In genomic region chr11:72238040-72238450, GRCh38 we compare ENCODE assay signal across 9 cellular contexts. TPM values are rescaled to one million over a fixed set of nuclear protein-coding genes. Genes with fewer than 3 reads are reported as not detected.
DNase-seq lines count a peak whose midpoint lies in the region; ATAC-seq and TF ChIP-seq lines count a peak whose summit lies in the region.
"Had no signal": no experiment of that assay in that cellular context is flagged by ENCODE, and none has a peak within 500 bp of the region (broad histone marks: within the 10 kb centered on the region; RNA-seq: fewer than 3 reads in every experiment).

No MANE protein-coding gene starts in this region.

- H3K36me3 Mint-ChIP-seq in endothelial cell (ENCODE audit: low read depth, unreplicated experiment) (peaks cover 15% of the 10 kb centered on the region), memory B cell (peaks cover 12% of the 10 kb centered on the region)

- TF ChIP-seq CTCF in VCaP (conservative IDR thresholded peaks at IDR 0.05) (peak; percentile 58), endothelial cell (IDR thresholded peaks at IDR 0.05; ENCODE audit: unreplicated experiment) (peak; percentile 76), tibial artery (IDR thresholded peaks at IDR 0.05) (peak; percentile 55 to 71)

- intact Hi-C loops in tibial artery (cut with DNase I; ENCODE audit: low total_unique reads): no loop called here

- ATAC-seq in memory B cell (ENCODE audit: low read depth) (peak; percentile 73), GM21390 (IDR thresholded peaks at IDR 0.05; ENCODE audit: unreplicated experiment) (no peak)

- peaks cover 0 to 25% of the 10 kb centered on the region in 2 donors for H3K27me3 ChIP-seq in tibial artery

- peak; percentile 44 for DNase-seq in NCI-H1436 (lab: John Stamatoyannopoulos, UW)
- no peak for DNase-seq in NCI-H1436 treated with DMSO at 0.1 percent for 48 hours (lab: John Stamatoyannopoulos, UW)
- DNase-seq in LoVo (ENCODE audit: low spot score): peak; percentile 11
- DNase-seq in endothelial cell (ENCODE audit: low spot score): peak; percentile 80
- peak; percentile 51 to 61 for DNase-seq in memory B cell (ENCODE audit: low spot score in 2 of 2)
- DNase-seq in tibial artery: no peak

- H3K9me3 ChIP-seq in tibial artery: no peaks in the 10 kb centered on the region

- peaks cover 19% of the 10 kb centered on the region for H3K4me1 Mint-ChIP-seq in endothelial cell (ENCODE audit: unreplicated experiment)
- H3K4me1 Mint-ChIP-seq in memory B cell: peaks cover 30% of the 10 kb centered on the region

- no peak overlapping the region for H3K4me3 ChIP-seq in tibial artery
- H3K4me3 ChIP-seq: BLaER1 had no signal

- H3K9me3 Mint-ChIP-seq in endothelial cell (ENCODE audit: unreplicated experiment) (no peaks in the 10 kb centered on the region), memory B cell (peaks cover 2% of the 10 kb centered on the region)

- H3K27ac Mint-ChIP-seq in endothelial cell (ENCODE audit: unreplicated experiment) (no peak overlapping the region), memory B cell (no peak overlapping the region)

- peaks cover 42 to 52% (median 48%) of the 10 kb centered on the region in 3 donors for H3K36me3 ChIP-seq in tibial artery

- H3K4me1 ChIP-seq in tibial artery: peaks cover 0 to 40% (median 33%) of the 10 kb centered on the region in 4 donors

- H3K27ac ChIP-seq in VCaP: no peak overlapping the region
- H3K27ac ChIP-seq in tibial artery: peak overlapping the region; percentile 0 to 54
- H3K27ac ChIP-seq: BLaER1 had no signal

- H3K4me3 Mint-ChIP-seq in endothelial cell (ENCODE audit: unreplicated experiment) (no peak overlapping the region), memory B cell (no peak overlapping the region)

- H3K27me3 Mint-ChIP-seq in endothelial cell (ENCODE audit: unreplicated experiment) (peaks cover 34% of the 10 kb centered on the region), memory B cell (peaks cover 23% of the 10 kb centered on the region)

RNA-seq across cellular contexts. Expression of gene PHOX2A, which starts 5.9 kb away (rescaled TPM):
- not detected for total RNA-seq in endothelial cell (ENCODE audit: unreplicated experiment)

RNA-seq across cellular contexts. Expression of gene INPPL1, which starts 13.5 kb away (rescaled TPM):
- total RNA-seq in endothelial cell (ENCODE audit: unreplicated experiment): 168 TPM

RNA-seq across cellular contexts. Expression of gene FOLR2, which starts 21.5 kb away (rescaled TPM):
- total RNA-seq in endothelial cell (ENCODE audit: unreplicated experiment): not detected

RNA-seq across cellular contexts. Expression of gene FOLR1, which starts 46.1 kb away (rescaled TPM):
- not detected for total RNA-seq in endothelial cell (ENCODE audit: unreplicated experiment)

Comparison
In these comparisons a context has a peak if more than half of its experiments do, and no peak if none do; other contexts are left out.
1. DNase-seq: peak in NCI-H1436 (single experiment), LoVo (single experiment), endothelial cell (single experiment) and memory B cell (2 of 2); none in NCI-H1436 treated with DMSO at 0.1 percent for 48 hours (single experiment) and tibial artery (0 of 2).
2. Peak in every context shown above with its lines, with median percentiles within 50 percentile points of each other: CTCF ChIP-seq.